In genomic region chr7:131626643-131627042, GRCh38 we compare ENCODE assay signal across 2 cellular contexts.
TF ChIP-seq lines count a peak whose summit lies in the region.

No MANE protein-coding gene starts in this region.

TF ChIP-seq in GM23338, 12 proteins besides CTCF, POLR2A, EP300 and RAD21:
- no peak for TF ChIP-seq JUNB (IDR thresholded peaks at IDR 0.05; ENCODE audit: unreplicated experiment)
- TF ChIP-seq ZNF462 (CRISPR knock-in tag; IDR thresholded peaks at IDR 0.05): no peak
- no peak for TF ChIP-seq NANOG (IDR thresholded peaks at IDR 0.05; ENCODE audit: borderline replicate concordance)
- no peak for TF ChIP-seq ZNF114 (CRISPR knock-in tag; IDR thresholded peaks at IDR 0.05)
- no peak for TF ChIP-seq ETS1 (IDR thresholded peaks at IDR 0.05)
- TF ChIP-seq ZNF331 (CRISPR knock-in tag; IDR thresholded peaks at IDR 0.05; ENCODE audit: low read depth): no peak
- no peak for TF ChIP-seq CREB1 (CRISPR knock-in tag; IDR thresholded peaks at IDR 0.05; ENCODE audit: low read depth)
TF ChIP-seq in GM23338: peak in this region for 0.

TF ChIP-seq in endothelial cell of umbilical vein, 7 proteins besides CTCF, POLR2A, EP300 and RAD21:
- TF ChIP-seq GATA2 (IDR thresholded peaks at IDR 0.05; ENCODE audit: insufficient read depth, insufficient read length, low read depth, low read length) (no peak), EZH2 (IDR thresholded peaks at IDR 0.05; ENCODE audit: borderline replicate concordance, low read depth, low read length, severe bottlenecking) (no peak), MYC (IDR thresholded peaks at IDR 0.05; ENCODE audit: low read depth, low read length) (no peak), FOS (IDR thresholded peaks at IDR 0.05; ENCODE audit: borderline replicate concordance, insufficient read depth, low read length) (no peak), MAX (IDR thresholded peaks at IDR 0.05; ENCODE audit: insufficient read depth, insufficient read length) (no peak), JUN (IDR thresholded peaks at IDR 0.05; ENCODE audit: borderline replicate concordance, insufficient read depth, insufficient read length, low read depth) (no peak)
